8 cellular contexts compared by ENCODE assay signal in genomic region chr7:134016223-134016941, GRCh38.
DNase-seq lines count a peak whose midpoint lies in the region; ATAC-seq and TF ChIP-seq lines count a peak whose summit lies in the region.

No MANE protein-coding gene starts in this region.

- 57 to 65% methylated on average over 4 of the region's 4 CpGs for WGBS in esophagus squamous epithelium, 2 donors

- H3K27ac ChIP-seq in OCI-LY3 (ENCODE audit: low read length) (no peak overlapping the region), esophagus squamous epithelium (no peak overlapping the region)
- no peak overlapping the region for H3K27ac ChIP-seq in CD4-positive, alpha-beta T cell (ENCODE audit: low read depth, low read length)

- no peaks in the 10 kb centered on the region for H3K79me2 ChIP-seq in OCI-LY3 (ENCODE audit: low read length)

- peak; percentile 76 for TF ChIP-seq CTCF in AG09309 (IDR thresholded peaks at IDR 0.05; ENCODE audit: control insufficient read depth, insufficient read depth, low read depth, low read length, missing control alignments)
- TF ChIP-seq CTCF in OCI-LY3 (IDR thresholded peaks at IDR 0.05; ENCODE audit: low read depth, low read length) = peak; percentile 75
- peak; percentile 12 to 54 (median 40) for TF ChIP-seq CTCF in esophagus squamous epithelium (IDR thresholded peaks at IDR 0.05)
- TF ChIP-seq CTCF in osteocyte (IDR thresholded peaks at IDR 0.05) = peak; percentile 87
- TF ChIP-seq CTCF in CD4-positive, alpha-beta T cell (IDR thresholded peaks at IDR 0.05) = no peak

- no peak overlapping the region for H3K4me2 ChIP-seq in OCI-LY3 (ENCODE audit: low read length)

- POLR2A ChIA-PET in CD4-positive, alpha-beta T cell (lab: Charles Lee) = no interaction called here

- CTCF ChIA-PET in CD4-positive, alpha-beta T cell (lab: Charles Lee) = no interaction called here

- H4K20me1 ChIP-seq in OCI-LY3 (ENCODE audit: insufficient read depth, low read length) = no peaks in the 10 kb centered on the region

- DNase-seq in AG09309 (ENCODE audit: low read depth) (peak; percentile 5), H7 (peak; percentile 24), esophagus squamous epithelium (lab: John Stamatoyannopoulos, UW) (no peak), osteocyte (ENCODE audit: extremely low spot score, unreplicated experiment) (no peak), NCI-H128 (lab: John Stamatoyannopoulos, UW; ENCODE audit: unreplicated experiment) (no peak)
- no peak for DNase-seq in CD4-positive, alpha-beta T cell

- intact Hi-C loops in esophagus squamous epithelium (cut with DNase I) = no loop called here
- intact Hi-C loops in CD4-positive, alpha-beta T cell (cut with DNase I, micrococcal nuclease) = loop anchor here in 1 of 2 experiments (10.0 kb wide), 1 partner anchor 1702 kb away; no protein-coding TSS in a partner anchor

- H3K4me1 Mint-ChIP-seq in osteocyte (ENCODE audit: unreplicated experiment) = no peaks in the 10 kb centered on the region
- H3K4me1 Mint-ChIP-seq in CD4-positive, alpha-beta T cell (ENCODE audit: low read depth) = no peaks in the 10 kb centered on the region

- H3K9ac ChIP-seq in OCI-LY3 (ENCODE audit: low read length) = no peak overlapping the region

- H3K27me3 ChIP-seq in H7 (ENCODE audit: control insufficient read depth, insufficient read depth, low read length) (no peaks in the 10 kb centered on the region), OCI-LY3 (ENCODE audit: low read depth, low read length) (no peaks in the 10 kb centered on the region), esophagus squamous epithelium (no peaks in the 10 kb centered on the region)
- H3K27me3 ChIP-seq in CD4-positive, alpha-beta T cell (ENCODE audit: control insufficient read depth, insufficient read depth, low read length) = no peaks in the 10 kb centered on the region

- no peak for TF ChIP-seq POLR2A in esophagus squamous epithelium (IDR thresholded peaks at IDR 0.05)

- H2AFZ ChIP-seq in OCI-LY3 (ENCODE audit: low read depth, low read length) = no peak overlapping the region

- no peaks in the 10 kb centered on the region for H3K36me3 Mint-ChIP-seq in osteocyte (ENCODE audit: unreplicated experiment)
- H3K36me3 Mint-ChIP-seq in CD4-positive, alpha-beta T cell (ENCODE audit: low read depth) = peaks cover 9% of the 10 kb centered on the region

- H3K36me3 ChIP-seq in H7 (replicated peaks; ENCODE audit: control insufficient read depth, insufficient read depth, low read length) (no peaks in the 10 kb centered on the region), OCI-LY3 (replicated peaks; ENCODE audit: low read depth, low read length) (no peaks in the 10 kb centered on the region), esophagus squamous epithelium (no peaks in the 10 kb centered on the region)

- no peak overlapping the region for H3K4me3 Mint-ChIP-seq in osteocyte (ENCODE audit: unreplicated experiment)
- no peak overlapping the region for H3K4me3 Mint-ChIP-seq in CD4-positive, alpha-beta T cell

- no peaks in the 10 kb centered on the region for H3K9me3 Mint-ChIP-seq in osteocyte (ENCODE audit: unreplicated experiment)
- no peaks in the 10 kb centered on the region for H3K9me3 Mint-ChIP-seq in CD4-positive, alpha-beta T cell

- no peak for ATAC-seq in CD4-positive, alpha-beta T cell (ENCODE audit: poor library complexity)
- ATAC-seq in HG03159 (IDR thresholded peaks at IDR 0.05; ENCODE audit: unreplicated experiment) = no peak

- H3K9me3 ChIP-seq in OCI-LY3 (ENCODE audit: insufficient read depth, low read length) (no peaks in the 10 kb centered on the region), esophagus squamous epithelium (no peaks in the 10 kb centered on the region)
- no peaks in the 10 kb centered on the region for H3K9me3 ChIP-seq in CD4-positive, alpha-beta T cell (ENCODE audit: control insufficient read depth, low read length)

- H3K4me1 ChIP-seq in OCI-LY3 (ENCODE audit: low read length) = no peaks in the 10 kb centered on the region
- H3K4me1 ChIP-seq in esophagus squamous epithelium = peaks cover 0 to 5% (median 0%) of the 10 kb centered on the region in 3 donors

- no peak overlapping the region for H3K27ac Mint-ChIP-seq in osteocyte (ENCODE audit: unreplicated experiment)
- no peak overlapping the region for H3K27ac Mint-ChIP-seq in CD4-positive, alpha-beta T cell

- H3K27me3 Mint-ChIP-seq in osteocyte (ENCODE audit: unreplicated experiment) = no peaks in the 10 kb centered on the region
- no peaks in the 10 kb centered on the region for H3K27me3 Mint-ChIP-seq in CD4-positive, alpha-beta T cell

- no peak overlapping the region for H3K4me3 ChIP-seq in AG09309 (ENCODE audit: control insufficient read depth, low read depth, low read length)
- no peak overlapping the region for H3K4me3 ChIP-seq in H7 (ENCODE audit: insufficient read depth, low read depth, low read length)
- no peak overlapping the region for H3K4me3 ChIP-seq in OCI-LY3 (ENCODE audit: low read length)
- no peak overlapping the region for H3K4me3 ChIP-seq in esophagus squamous epithelium

Comparison
In these comparisons a context has a peak if more than half of its experiments do, and no peak if none do; other contexts are left out.
1. DNase-seq: peak in AG09309 (single experiment) and H7 (single experiment); none in esophagus squamous epithelium (single experiment), osteocyte (single experiment), CD4-positive, alpha-beta T cell (0 of 10) and NCI-H128 (single experiment).